14 cellular contexts compared by ENCODE assay signal in the genomic region with DNA sequence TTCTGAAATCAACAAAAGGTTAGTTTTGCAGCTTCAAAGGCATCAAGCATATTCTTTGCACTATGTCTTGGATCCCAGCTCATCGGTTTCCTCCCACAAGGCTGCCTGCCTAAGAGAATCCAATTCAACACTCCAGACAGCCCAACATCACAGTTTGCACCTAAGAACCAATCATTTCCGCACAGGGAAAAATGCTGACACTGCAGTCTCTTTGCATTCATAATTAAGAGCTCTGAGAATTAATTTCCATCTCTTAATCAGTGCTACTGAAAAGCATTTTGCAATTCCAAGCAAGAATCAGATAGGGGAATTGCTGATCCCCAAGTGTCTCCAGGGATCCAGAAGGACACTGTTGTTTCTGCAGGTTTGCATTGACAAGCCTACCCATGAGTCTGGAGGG.
DNase-seq lines count a peak whose midpoint lies in the region; ATAC-seq, FAIRE-seq and TF ChIP-seq lines count a peak whose summit lies in the region.
"Had no signal": no experiment of that assay in that cellular context is flagged by ENCODE, and none has a peak within 500 bp of the region (broad histone marks: within the 10 kb centered on the region; RNA-seq: fewer than 3 reads in every experiment).

No MANE protein-coding gene starts in this region.

- TF ChIP-seq EP300 in A549 (IDR thresholded peaks at IDR 0.05) = no peak

- H3K27me3 ChIP-seq in neural progenitor cell (no peaks in the 10 kb centered on the region), SJCRH30 (no peaks in the 10 kb centered on the region; the same call in 1 of the 2 replicates)
- H3K27me3 ChIP-seq: BLaER1 treated with 17β-estradiol and CSF1 and Interleukin-3, amounts not matched to agents 10 nM and 100 nM had no signal

- H3K79me2 ChIP-seq in neural progenitor cell (ENCODE audit: low read depth) = no peaks in the 10 kb centered on the region

- H3K9me3 Mint-ChIP-seq in WTC11 (peaks cover 15% of the 10 kb centered on the region), neural progenitor cell (peaks cover 6% of the 10 kb centered on the region)

- no peak for TF ChIP-seq RAD21 in A549 (conservative IDR thresholded peaks at IDR 0.05 in 1 of 2, IDR thresholded peaks at IDR 0.05 in 1 of 2)

- no peak overlapping the region for H3K4me2 ChIP-seq in A549
- no peak overlapping the region for H3K4me2 ChIP-seq in neural progenitor cell
- H3K4me2 ChIP-seq: BLaER1 treated with 17β-estradiol and CSF1 and Interleukin-3, amounts not matched to agents 10 nM and 100 nM had no signal

- no peak overlapping the region for H3K4me3 Mint-ChIP-seq in WTC11
- H3K4me3 Mint-ChIP-seq in neural progenitor cell = no peak overlapping the region
- H3K4me3 Mint-ChIP-seq: CD4-positive, CD25-positive, alpha-beta regulatory T cell had no signal

- WGBS in A549 (ENCODE audit: missing lambda C conversion rate) = 18% methylated on average over 2 of the region's 2 CpGs

- no peak overlapping the region for H3K9ac ChIP-seq in neural progenitor cell
- H3K9ac ChIP-seq: BLaER1 treated with 17β-estradiol and CSF1 and Interleukin-3, amounts not matched to agents 10 nM and 100 nM had no signal

- no peak for TF ChIP-seq CTCF in A549 (IDR thresholded peaks at IDR 0.05)
- TF ChIP-seq CTCF in WTC11 (IDR thresholded peaks at IDR 0.05) = no peak
- TF ChIP-seq CTCF in neural progenitor cell (IDR thresholded peaks at IDR 0.05) = no peak

- POLR2A ChIA-PET in A549 (lab: Yijun Ruan, JAX) (no interaction called here), WTC11 (lab: Charles Lee) (interaction anchor here (0.9 kb wide), 1 partner anchor 28 kb away, joined by 3 read pairs; no protein-coding TSS in a partner anchor)

- no peak for ATAC-seq in A549
- ATAC-seq in WTC11 = no peak
- ATAC-seq: HCT116 had no signal

- no peak for TF ChIP-seq POLR2A in A549 (IDR thresholded peaks at IDR 0.05; ENCODE audit: low read length)

- peaks cover 13% of the 10 kb centered on the region for H3F3A ChIP-seq in neural progenitor cell (ENCODE audit: low read depth)

- H3K4me3 ChIP-seq in A549 (no peak overlapping the region), iPS-18c (ENCODE audit: insufficient read depth, low read depth, low read length) (peak overlapping the region; percentile 5; the same call in 1 of the 2 replicates), neural progenitor cell (no peak overlapping the region), SJCRH30 (no peak overlapping the region)
- H3K4me3 ChIP-seq: BLaER1 treated with 17β-estradiol and CSF1 and Interleukin-3, amounts not matched to agents 10 nM and 100 nM had no signal

- H3K27ac Mint-ChIP-seq in WTC11 = peak overlapping the region; percentile 80
- H3K27ac Mint-ChIP-seq in neural progenitor cell = peak overlapping the region; percentile 33
- H3K27ac Mint-ChIP-seq: CD4-positive, CD25-positive, alpha-beta regulatory T cell had no signal

- no peaks in the 10 kb centered on the region for H4K20me1 ChIP-seq in neural progenitor cell (ENCODE audit: low read depth)
- H4K20me1 ChIP-seq: BLaER1 treated with 17β-estradiol and CSF1 and Interleukin-3, amounts not matched to agents 10 nM and 100 nM had no signal

- H3K9me3 ChIP-seq in A549 (no peaks in the 10 kb centered on the region), iPS-18c (ENCODE audit: control insufficient read depth, insufficient read depth, low read length) (no peaks in the 10 kb centered on the region), neural progenitor cell (ENCODE audit: low read depth) (no peaks in the 10 kb centered on the region), SJCRH30 (replicated peaks) (no peaks in the 10 kb centered on the region)

- DNase-seq in A549 (ENCODE audit: low read depth in 1 of 2, low spot score in 1 of 2) (no peak), WTC11 (ENCODE audit: low spot score) (no peak), neural progenitor cell (ENCODE audit: low spot score) (no peak), SJCRH30 (no peak), SK-N-DZ (ENCODE audit: low spot score) (no peak), NCI-H2081 treated with DMSO at 0.1 percent for 48 hours (lab: John Stamatoyannopoulos, UW) (no peak)
- DNase-seq: 8988T; ACHN; CD4-positive, CD25-positive, alpha-beta regulatory T cell; GF-D8 had no signal

- no peaks in the 10 kb centered on the region for H3K4me1 ChIP-seq in A549
- peaks cover 12% of the 10 kb centered on the region for H3K4me1 ChIP-seq in neural progenitor cell
- no peaks in the 10 kb centered on the region for H3K4me1 ChIP-seq in SJCRH30
- H3K4me1 ChIP-seq: BLaER1 treated with 17β-estradiol and CSF1 and Interleukin-3, amounts not matched to agents 10 nM and 100 nM had no signal

- H3K36me3 ChIP-seq in neural progenitor cell (no peaks in the 10 kb centered on the region), SJCRH30 (no peaks in the 10 kb centered on the region)
- H3K36me3 ChIP-seq: BLaER1 treated with 17β-estradiol and CSF1 and Interleukin-3, amounts not matched to agents 10 nM and 100 nM had no signal

- CTCF ChIA-PET in A549 (lab: Yijun Ruan, JAX) = interaction anchor here (0.9 kb wide), 1 partner anchor 234 kb away, joined by 3 read pairs; no protein-coding TSS in a partner anchor
- CTCF ChIA-PET in WTC11 (lab: Charles Lee) = interaction anchor here (1.0 to 2.1 kb wide), 10 partner anchors 9 to 242 kb away, joined by 3 to 17 read pairs (median 4); partner anchors contain the start of gene RIMBP2

- no peaks in the 10 kb centered on the region for H3K27me3 Mint-ChIP-seq in WTC11 (ENCODE audit: low read depth)
- H3K27me3 Mint-ChIP-seq in neural progenitor cell (ENCODE audit: insufficient read depth, low read depth) = peaks cover 3% of the 10 kb centered on the region
- H3K27me3 Mint-ChIP-seq: CD4-positive, CD25-positive, alpha-beta regulatory T cell had no signal

- H3K27ac ChIP-seq in A549 = no peak overlapping the region
- no peak overlapping the region for H3K27ac ChIP-seq in neural progenitor cell
- no peak overlapping the region for H3K27ac ChIP-seq in SJCRH30
- H3K27ac ChIP-seq: BLaER1 treated with 17β-estradiol and CSF1 and Interleukin-3, amounts not matched to agents 10 nM and 100 nM had no signal

- FAIRE-seq in A549 (lab: Jason Lieb, UNC) = no peak
- FAIRE-seq: HTR-8/SVneo had no signal

- peaks cover 19% of the 10 kb centered on the region for H3K4me1 Mint-ChIP-seq in WTC11
- peaks cover 25% of the 10 kb centered on the region for H3K4me1 Mint-ChIP-seq in neural progenitor cell
- H3K4me1 Mint-ChIP-seq: CD4-positive, CD25-positive, alpha-beta regulatory T cell had no signal

- peaks cover 10% of the 10 kb centered on the region for H3K36me3 Mint-ChIP-seq in WTC11
- H3K36me3 Mint-ChIP-seq in neural progenitor cell = no peaks in the 10 kb centered on the region
- H3K36me3 Mint-ChIP-seq: CD4-positive, CD25-positive, alpha-beta regulatory T cell had no signal

- no peak overlapping the region for H2AFZ ChIP-seq in neural progenitor cell (replicated peaks)

TF ChIP-seq in A549, 52 proteins besides CTCF, POLR2A, EP300 and RAD21:
- peak; percentile 96 for TF ChIP-seq MAFK (IDR thresholded peaks at IDR 0.05; ENCODE audit: partially characterized antibody)
- TF ChIP-seq USF2 (IDR thresholded peaks at IDR 0.05) = no peak
TF ChIP-seq in A549: peak in this region for 1.

TF ChIP-seq in WTC11, 78 proteins besides CTCF, POLR2A, EP300 and RAD21 (continues in another document):
- TF ChIP-seq, protein P1, sequence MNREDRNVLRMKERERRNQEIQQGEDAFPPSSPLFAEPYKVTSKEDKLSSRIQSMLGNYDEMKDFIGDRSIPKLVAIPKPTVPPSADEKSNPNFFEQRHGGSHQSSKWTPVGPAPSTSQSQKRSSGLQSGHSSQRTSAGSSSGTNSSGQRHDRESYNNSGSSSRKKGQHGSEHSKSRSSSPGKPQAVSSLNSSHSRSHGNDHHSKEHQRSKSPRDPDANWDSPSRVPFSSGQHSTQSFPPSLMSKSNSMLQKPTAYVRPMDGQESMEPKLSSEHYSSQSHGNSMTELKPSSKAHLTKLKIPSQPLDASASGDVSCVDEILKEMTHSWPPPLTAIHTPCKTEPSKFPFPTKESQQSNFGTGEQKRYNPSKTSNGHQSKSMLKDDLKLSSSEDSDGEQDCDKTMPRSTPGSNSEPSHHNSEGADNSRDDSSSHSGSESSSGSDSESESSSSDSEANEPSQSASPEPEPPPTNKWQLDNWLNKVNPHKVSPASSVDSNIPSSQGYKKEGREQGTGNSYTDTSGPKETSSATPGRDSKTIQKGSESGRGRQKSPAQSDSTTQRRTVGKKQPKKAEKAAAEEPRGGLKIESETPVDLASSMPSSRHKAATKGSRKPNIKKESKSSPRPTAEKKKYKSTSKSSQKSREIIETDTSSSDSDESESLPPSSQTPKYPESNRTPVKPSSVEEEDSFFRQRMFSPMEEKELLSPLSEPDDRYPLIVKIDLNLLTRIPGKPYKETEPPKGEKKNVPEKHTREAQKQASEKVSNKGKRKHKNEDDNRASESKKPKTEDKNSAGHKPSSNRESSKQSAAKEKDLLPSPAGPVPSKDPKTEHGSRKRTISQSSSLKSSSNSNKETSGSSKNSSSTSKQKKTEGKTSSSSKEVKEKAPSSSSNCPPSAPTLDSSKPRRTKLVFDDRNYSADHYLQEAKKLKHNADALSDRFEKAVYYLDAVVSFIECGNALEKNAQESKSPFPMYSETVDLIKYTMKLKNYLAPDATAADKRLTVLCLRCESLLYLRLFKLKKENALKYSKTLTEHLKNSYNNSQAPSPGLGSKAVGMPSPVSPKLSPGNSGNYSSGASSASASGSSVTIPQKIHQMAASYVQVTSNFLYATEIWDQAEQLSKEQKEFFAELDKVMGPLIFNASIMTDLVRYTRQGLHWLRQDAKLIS (CRISPR knock-in tag; IDR thresholded peaks at IDR 0.05; ENCODE audit: borderline replicate concordance) = no peak
- TF ChIP-seq RELA (CRISPR knock-in tag; IDR thresholded peaks at IDR 0.05; ENCODE audit: borderline replicate concordance) (no peak), ZNF219 (CRISPR knock-in tag; IDR thresholded peaks at IDR 0.05; ENCODE audit: borderline replicate concordance) (no peak), MYBL2 (CRISPR knock-in tag; IDR thresholded peaks at IDR 0.05) (no peak), ZNF232 (CRISPR knock-in tag; IDR thresholded peaks at IDR 0.05) (no peak), ETV6 (CRISPR knock-in tag; IDR thresholded peaks at IDR 0.05) (no peak), ATF1 (CRISPR knock-in tag; IDR thresholded peaks at IDR 0.05) (no peak)
- TF ChIP-seq, protein P2, sequence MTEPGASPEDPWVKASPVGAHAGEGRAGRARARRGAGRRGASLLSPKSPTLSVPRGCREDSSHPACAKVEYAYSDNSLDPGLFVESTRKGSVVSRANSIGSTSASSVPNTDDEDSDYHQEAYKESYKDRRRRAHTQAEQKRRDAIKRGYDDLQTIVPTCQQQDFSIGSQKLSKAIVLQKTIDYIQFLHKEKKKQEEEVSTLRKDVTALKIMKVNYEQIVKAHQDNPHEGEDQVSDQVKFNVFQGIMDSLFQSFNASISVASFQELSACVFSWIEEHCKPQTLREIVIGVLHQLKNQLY (CRISPR knock-in tag; IDR thresholded peaks at IDR 0.05) = no peak
